ENCODE assay signal across 17 cellular contexts in genomic region chr17:60748232-60748631, GRCh38.
A peak's percentile ranks its signal among the peaks of the same experiment; 100 is the strongest.
DNase-seq lines count a peak whose midpoint lies in the region; ATAC-seq and TF ChIP-seq lines count a peak whose summit lies in the region.
"Had no signal": no experiment of that assay in that cellular context is flagged by ENCODE, and none has a peak within 500 bp of the region (broad histone marks: within the 10 kb centered on the region; RNA-seq: fewer than 3 reads in every experiment).

No MANE protein-coding gene starts in this region.

- no peak overlapping the region for H3K27ac Mint-ChIP-seq in activated naive CD4-positive, alpha-beta T cell treated with anti-CD3 and anti-CD28 coated beads, Interleukin-2, amount 50 U/mL, for 72 hours
- H3K27ac Mint-ChIP-seq: CD14-positive monocyte had no signal

- H3K4me3 ChIP-seq in HUES48 (ENCODE audit: low read depth, low read length) (no peak overlapping the region), dorsolateral prefrontal cortex (peak overlapping the region in 39 of 59 donors; percentile 2 to 53 (median 25))
- H3K4me3 ChIP-seq: HAP-1, PC-9, SJCRH30 had no signal

- TF ChIP-seq CTCF in dorsolateral prefrontal cortex (IDR thresholded peaks at IDR 0.05 in 54 of 56, conservative IDR thresholded peaks at IDR 0.05 in 2 of 56; ENCODE audit: low read depth in 1 of 56, partially characterized antibody in 56 of 56) = peak in 4 of 56 donors; percentile 8 to 12 (median 10)

- no peaks in the 10 kb centered on the region for H3K9me3 Mint-ChIP-seq in activated naive CD4-positive, alpha-beta T cell treated with anti-CD3 and anti-CD28 coated beads, Interleukin-2, amount 50 U/mL, for 72 hours

- no peaks in the 10 kb centered on the region for H3K36me3 Mint-ChIP-seq in activated naive CD4-positive, alpha-beta T cell treated with anti-CD3 and anti-CD28 coated beads, Interleukin-2, amount 50 U/mL, for 72 hours

- H3K9ac ChIP-seq in HUES48 (ENCODE audit: low read depth, low read length) = no peak overlapping the region

- H3K27ac ChIP-seq in HUES48 (ENCODE audit: low read depth, low read length) (peak overlapping the region; percentile 88), dorsolateral prefrontal cortex (peak overlapping the region in 55 of 59 donors; percentile 15 to 92 (median 72))
- H3K27ac ChIP-seq: PC-9, SJCRH30 had no signal

- intact Hi-C loops in dorsolateral prefrontal cortex (cut with DNase I) = loop anchor here in 1 of 2 donors (5.0 kb wide), 1 partner anchor 71 kb away; the partner anchor contains the start of gene BCAS3

- peaks cover 42% of the 10 kb centered on the region for H3K4me1 ChIP-seq in HUES48 (ENCODE audit: control insufficient read depth, insufficient read depth, low read length)

- no peaks in the 10 kb centered on the region for H3K27me3 ChIP-seq in HUES48 (ENCODE audit: control insufficient read depth, insufficient read depth, low read length)
- no peaks in the 10 kb centered on the region for H3K27me3 ChIP-seq in dorsolateral prefrontal cortex
- H3K27me3 ChIP-seq: SJCRH30 had no signal

- DNase-seq in dorsolateral prefrontal cortex (no peak), inferior parietal cortex (ENCODE audit: extremely low spot score) (peak; percentile 49), superior temporal gyrus (ENCODE audit: extremely low spot score) (peak; percentile 79)
- no peak for DNase-seq in activated naive CD4-positive, alpha-beta T cell treated with anti-CD3 and anti-CD28 coated beads, Interleukin-2, amount 50 U/mL, for 72 hours (ENCODE audit: low spot score in 2 of 2)
- no peak for DNase-seq in activated T-cell treated with anti-CD3 and anti-CD28 coated beads, Interleukin-2, amount 50 U/mL, for 48 hours
- DNase-seq: GF-D8, NCI-H1105 treated with DMSO at 0.1 percent for 48 hours, NCI-H1930, NCI-H2171 treated with DMSO at 0.1 percent for 48 hours, NCI-H446 treated with DMSO at 0.1 percent for 48 hours, NCI-H748 treated with DMSO at 0.1 percent for 48 hours, PC-9, SJCRH30 had no signal

- H3K36me3 ChIP-seq in HUES48 (ENCODE audit: control insufficient read depth, insufficient read depth, low read length) = no peaks in the 10 kb centered on the region
- H3K36me3 ChIP-seq: HAP-1, SJCRH30 had no signal

- H3K9me3 ChIP-seq in HUES48 (ENCODE audit: control insufficient read depth, insufficient read depth, low read length) = no peaks in the 10 kb centered on the region
- H3K9me3 ChIP-seq: HAP-1, SJCRH30 had no signal

- no peak for ATAC-seq in activated naive CD4-positive, alpha-beta T cell treated with anti-CD3 and anti-CD28 coated beads, Interleukin-2, amount 50 U/mL, for 72 hours
- ATAC-seq in HG02885 (IDR thresholded peaks at IDR 0.05; ENCODE audit: poor library complexity, unreplicated experiment) = no peak

Comparison
In these comparisons a context has a peak if more than half of its experiments do, and no peak if none do; other contexts are left out.
1. DNase-seq: peak in inferior parietal cortex (single experiment) and superior temporal gyrus (single experiment); none in dorsolateral prefrontal cortex (0 of 10), activated naive CD4-positive, alpha-beta T cell treated with anti-CD3 and anti-CD28 coated beads, Interleukin-2, amount 50 U/mL, for 72 hours (0 of 2) and activated T-cell treated with anti-CD3 and anti-CD28 coated beads, Interleukin-2, amount 50 U/mL, for 48 hours (0 of 2).